Comparison of ENCODE assay signal across 21 cellular contexts in genomic region chr2:75007819-75008218, GRCh38. TPM values are rescaled to one million over a fixed set of nuclear protein-coding genes. Genes with fewer than 3 reads are reported as not detected.
DNase-seq lines count a peak whose midpoint lies in the region; ATAC-seq and TF ChIP-seq lines count a peak whose summit lies in the region.
"Had no signal": no experiment of that assay in that cellular context is flagged by ENCODE, and none has a peak within 500 bp of the region (broad histone marks: within the 10 kb centered on the region; RNA-seq: fewer than 3 reads in every experiment).

No MANE protein-coding gene starts in this region.

- no peaks in the 10 kb centered on the region for H3K9me2 ChIP-seq in GM23248 (ENCODE audit: insufficient read depth)

- 88 to 92% methylated on average over 4 of the region's 4 CpGs for WGBS in heart right ventricle, 2 donors
- 53 to 58% methylated on average over 4 of the region's 4 CpGs for WGBS in GM23248 (ENCODE audit: low coverage in 1 of 2, low lambda C conversion rate in 2 of 2, missing lambda C conversion rate in 2 of 2), 2 experiments

- TF ChIP-seq CTCF in heart right ventricle (IDR thresholded peaks at IDR 0.05): no peak

- no peak overlapping the region for H3K4me2 ChIP-seq in GM23248 (ENCODE audit: unreplicated experiment)

- intact Hi-C loops in heart right ventricle (cut with DNase I): no loop called here

- no peak overlapping the region for H2AFZ ChIP-seq in GM23248

- H3K9me3 ChIP-seq in heart right ventricle (peaks cover 0 to 6% (median 0%) of the 10 kb centered on the region in 11 donors), GM23248 (ENCODE audit: low read depth) (no peaks in the 10 kb centered on the region)
- H3K9me3 ChIP-seq: MG63, transverse colon had no signal

- no peaks in the 10 kb centered on the region for H3K79me2 ChIP-seq in GM23248 (ENCODE audit: insufficient read depth)

- peak; percentile 37 for DNase-seq in DMS 273 treated with DMSO at 0.1 percent for 48 hours (lab: John Stamatoyannopoulos, UW)
- peak; percentile 59 for DNase-seq in NCI-H1105 treated with DMSO at 0.1 percent for 48 hours (lab: John Stamatoyannopoulos, UW)
- peak; percentile 89 for DNase-seq in NCI-H345 (lab: John Stamatoyannopoulos, UW)
- DNase-seq in cerebellum (ENCODE audit: low spot score): peak; percentile 4
- no peak for DNase-seq in NCI-H2029 treated with DMSO at 0.1 percent for 48 hours (lab: John Stamatoyannopoulos, UW)
- DNase-seq in heart right ventricle: no peak
- DNase-seq in GM23248: no peak
- DNase-seq in 8988T: no peak
- DNase-seq: activated CD4-positive, alpha-beta T cell treated with anti-CD3 and anti-CD28 coated beads, Interleukin-2, amount 50 U/mL, for 48 hours; activated naive CD4-positive, alpha-beta T cell treated with Interleukin-2 at 50 U/mL for 16 hours; effector CD4-positive, alpha-beta T cell; H9; MG63; nephron progenitor cell; OCI-M1; SIG-M5; T-helper 2 cell; transverse colon had no signal

- H3K4me3 ChIP-seq in heart right ventricle: no peak overlapping the region
- H3K4me3 ChIP-seq in GM23248: no peak overlapping the region
- H3K4me3 ChIP-seq: MG63, skin epidermis, transverse colon had no signal

- H3K9ac ChIP-seq in GM23248: no peak overlapping the region

- no peaks in the 10 kb centered on the region for H4K20me1 ChIP-seq in GM23248 (ENCODE audit: insufficient read depth)

- in situ Hi-C loops in GM23248 (cut with MboI): no loop called here

- H3K36me3 ChIP-seq in heart right ventricle: no peaks in the 10 kb centered on the region
- H3K36me3 ChIP-seq in GM23248 (ENCODE audit: low read depth): no peaks in the 10 kb centered on the region
- H3K36me3 ChIP-seq: MG63, transverse colon had no signal

- no peak overlapping the region for H3K27ac ChIP-seq in heart right ventricle
- H3K27ac ChIP-seq in GM23248: no peak overlapping the region
- H3K27ac ChIP-seq: skin epidermis, transverse colon, VCaP had no signal

- H3F3A ChIP-seq in GM23248 (ENCODE audit: insufficient read depth): no peaks in the 10 kb centered on the region

- H3K4me1 ChIP-seq in heart right ventricle (no peaks in the 10 kb centered on the region), GM23248 (ENCODE audit: insufficient read depth) (no peaks in the 10 kb centered on the region)
- H3K4me1 ChIP-seq: transverse colon had no signal

- H3K27me3 ChIP-seq in heart right ventricle (no peaks in the 10 kb centered on the region), GM23248 (replicated peaks; ENCODE audit: insufficient read depth) (no peaks in the 10 kb centered on the region)
- H3K27me3 ChIP-seq: MG63, transverse colon had no signal

- ATAC-seq in heart right ventricle: no peak
- ATAC-seq: esophagus mucosa had no signal

RNA-seq across cellular contexts. Expression of gene POLE4, which starts 49.4 kb away (rescaled TPM):
- 13.6 TPM for total RNA-seq in cerebellum
- total RNA-seq in heart right ventricle: 10 to 100 TPM; 24.8 to 56.5 (median 34.4) TPM
- 10 to 100 TPM; 45.2 to 83.5 TPM for polyA plus RNA-seq in heart right ventricle
- 16.3 and 20.6 TPM in 2 replicates for total RNA-seq in GM23248 (2014; rRNA removed; shearing (Covaris generic))
- polyA plus RNA-seq in GM23248 (2016; fragmentation: Nextera tagmentation; extraction: Ambion mirVana): 134 and 145 TPM in 2 replicates

Comparison
In these comparisons a context has a peak if more than half of its experiments do, and no peak if none do; other contexts are left out.
1. DNase-seq: peak in DMS 273 treated with DMSO at 0.1 percent for 48 hours (single experiment), NCI-H1105 treated with DMSO at 0.1 percent for 48 hours (single experiment), NCI-H345 (single experiment) and cerebellum (single experiment); none in NCI-H2029 treated with DMSO at 0.1 percent for 48 hours (single experiment), heart right ventricle (0 of 2), GM23248 (single experiment) and 8988T (single experiment).